Comparison of ENCODE assay signal across 1 cellular context in the genomic region with DNA sequence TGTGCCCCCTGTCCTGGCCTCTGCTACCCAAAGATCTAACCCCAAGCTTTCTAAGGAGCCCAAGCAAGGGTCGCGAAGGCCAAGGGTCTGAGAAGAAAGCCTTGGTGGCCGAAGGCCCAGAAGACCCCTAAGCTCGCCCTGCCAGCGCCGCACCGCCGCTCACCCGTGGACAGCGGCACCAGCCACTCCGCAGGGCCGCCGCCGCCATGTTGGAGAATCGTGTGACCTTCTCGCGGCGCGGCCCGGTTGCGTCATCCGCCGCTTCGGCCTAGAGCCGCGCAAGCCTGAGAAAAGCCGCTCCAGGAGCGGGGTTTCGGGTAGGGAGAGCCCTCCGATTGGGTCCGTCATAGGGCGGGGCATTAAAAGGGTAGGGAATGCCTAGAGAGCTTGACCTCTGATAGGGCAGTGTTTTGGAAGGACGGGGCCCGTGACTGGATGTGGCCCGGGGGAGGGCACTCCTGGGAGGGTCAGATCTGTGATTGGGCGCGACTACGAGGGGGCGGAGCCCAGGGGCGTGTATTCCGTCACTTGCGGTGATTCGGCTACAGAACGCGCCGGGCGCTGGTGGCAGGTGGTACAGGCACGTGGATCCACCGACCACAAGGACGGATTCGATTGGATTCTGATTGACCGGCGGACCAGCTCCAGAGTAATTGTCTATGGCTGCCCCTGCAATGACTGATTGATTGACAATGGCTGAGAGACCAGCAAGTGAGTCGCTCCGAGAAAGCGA.
TF ChIP-seq lines count a peak whose summit lies in the region.

TIMM44 (minus strand) TSS at position 223 of the 733 bp plus-strand sequence; CDS start at position 208, 15 bp downstream.

TF ChIP-seq in HepG2, 621 proteins besides CTCF, POLR2A, EP300 and RAD21 (continued from another document and continues in another):
- TF ChIP-seq BCLAF1 (IDR thresholded peaks at IDR 0.05): no peak
- TF ChIP-seq ZFYVE20 (CRISPR knock-in tag; IDR thresholded peaks at IDR 0.05; ENCODE audit: borderline replicate concordance, low read depth): 0 out of 2 replicates have a peak, but pooled peaks have one; percentile 30
- no peak for TF ChIP-seq ZNF17 (CRISPR knock-in tag; IDR thresholded peaks at IDR 0.05)
- no peak for TF ChIP-seq ZNF318 (CRISPR knock-in tag; IDR thresholded peaks at IDR 0.05)
- TF ChIP-seq RBM39 (IDR thresholded peaks at IDR 0.05; ENCODE audit: low read depth, low read length, poor library complexity, severe bottlenecking): peak; percentile 70
- peak; percentile 86 for TF ChIP-seq GABPB1 (CRISPR knock-in tag; IDR thresholded peaks at IDR 0.05)
- TF ChIP-seq, protein P1, sequence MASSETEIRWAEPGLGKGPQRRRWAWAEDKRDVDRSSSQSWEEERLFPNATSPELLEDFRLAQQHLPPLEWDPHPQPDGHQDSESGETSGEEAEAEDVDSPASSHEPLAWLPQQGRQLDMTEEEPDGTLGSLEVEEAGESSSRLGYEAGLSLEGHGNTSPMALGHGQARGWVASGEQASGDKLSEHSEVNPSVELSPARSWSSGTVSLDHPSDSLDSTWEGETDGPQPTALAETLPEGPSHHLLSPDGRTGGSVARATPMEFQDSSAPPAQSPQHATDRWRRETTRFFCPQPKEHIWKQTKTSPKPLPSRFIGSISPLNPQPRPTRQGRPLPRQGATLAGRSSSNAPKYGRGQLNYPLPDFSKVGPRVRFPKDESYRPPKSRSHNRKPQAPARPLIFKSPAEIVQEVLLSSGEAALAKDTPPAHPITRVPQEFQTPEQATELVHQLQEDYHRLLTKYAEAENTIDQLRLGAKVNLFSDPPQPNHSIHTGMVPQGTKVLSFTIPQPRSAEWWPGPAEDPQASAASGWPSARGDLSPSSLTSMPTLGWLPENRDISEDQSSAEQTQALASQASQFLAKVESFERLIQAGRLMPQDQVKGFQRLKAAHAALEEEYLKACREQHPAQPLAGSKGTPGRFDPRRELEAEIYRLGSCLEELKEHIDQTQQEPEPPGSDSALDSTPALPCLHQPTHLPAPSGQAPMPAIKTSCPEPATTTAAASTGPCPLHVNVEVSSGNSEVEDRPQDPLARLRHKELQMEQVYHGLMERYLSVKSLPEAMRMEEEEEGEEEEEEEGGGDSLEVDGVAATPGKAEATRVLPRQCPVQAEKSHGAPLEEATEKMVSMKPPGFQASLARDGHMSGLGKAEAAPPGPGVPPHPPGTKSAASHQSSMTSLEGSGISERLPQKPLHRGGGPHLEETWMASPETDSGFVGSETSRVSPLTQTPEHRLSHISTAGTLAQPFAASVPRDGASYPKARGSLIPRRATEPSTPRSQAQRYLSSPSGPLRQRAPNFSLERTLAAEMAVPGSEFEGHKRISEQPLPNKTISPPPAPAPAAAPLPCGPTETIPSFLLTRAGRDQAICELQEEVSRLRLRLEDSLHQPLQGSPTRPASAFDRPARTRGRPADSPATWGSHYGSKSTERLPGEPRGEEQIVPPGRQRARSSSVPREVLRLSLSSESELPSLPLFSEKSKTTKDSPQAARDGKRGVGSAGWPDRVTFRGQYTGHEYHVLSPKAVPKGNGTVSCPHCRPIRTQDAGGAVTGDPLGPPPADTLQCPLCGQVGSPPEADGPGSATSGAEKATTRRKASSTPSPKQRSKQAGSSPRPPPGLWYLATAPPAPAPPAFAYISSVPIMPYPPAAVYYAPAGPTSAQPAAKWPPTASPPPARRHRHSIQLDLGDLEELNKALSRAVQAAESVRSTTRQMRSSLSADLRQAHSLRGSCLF (CRISPR knock-in tag; IDR thresholded peaks at IDR 0.05; ENCODE audit: borderline replicate concordance): no peak
- no peak for TF ChIP-seq SIX1 (CRISPR knock-in tag; IDR thresholded peaks at IDR 0.05; ENCODE audit: borderline replicate concordance)
- TF ChIP-seq ZNF557 (CRISPR knock-in tag; IDR thresholded peaks at IDR 0.05): no peak
- TF ChIP-seq ZFP41 (CRISPR knock-in tag; IDR thresholded peaks at IDR 0.05; ENCODE audit: borderline replicate concordance): no peak; the same call in 1 of the 2 replicates
- no peak for TF ChIP-seq ZBTB7A (CRISPR knock-in tag; IDR thresholded peaks at IDR 0.05)
- 0 out of 2 replicates have a peak, but pooled peaks have one; percentile 32 for TF ChIP-seq ZNF451 (CRISPR knock-in tag; IDR thresholded peaks at IDR 0.05)
- no peak for TF ChIP-seq STAT5B (CRISPR knock-in tag; IDR thresholded peaks at IDR 0.05)
- TF ChIP-seq ZNF136 (CRISPR knock-in tag; IDR thresholded peaks at IDR 0.05; ENCODE audit: low read depth): no peak
- TF ChIP-seq THRA (CRISPR knock-in tag; IDR thresholded peaks at IDR 0.05; ENCODE audit: borderline replicate concordance): no peak
- no peak for TF ChIP-seq NR3C1 (CRISPR knock-in tag; IDR thresholded peaks at IDR 0.05)
- TF ChIP-seq ATF7 (IDR thresholded peaks at IDR 0.05): peak; percentile 92
- no peak for TF ChIP-seq ATF7 (CRISPR knock-in tag; IDR thresholded peaks at IDR 0.05)
- TF ChIP-seq CBX1 (IDR thresholded peaks at IDR 0.05; ENCODE audit: low read depth): no peak
- 0 out of 2 replicates have a peak, but pooled peaks have one; percentile 28 for TF ChIP-seq ZNF337 (CRISPR knock-in tag; IDR thresholded peaks at IDR 0.05; ENCODE audit: borderline replicate concordance, low read depth)
- TF ChIP-seq, protein P2, sequence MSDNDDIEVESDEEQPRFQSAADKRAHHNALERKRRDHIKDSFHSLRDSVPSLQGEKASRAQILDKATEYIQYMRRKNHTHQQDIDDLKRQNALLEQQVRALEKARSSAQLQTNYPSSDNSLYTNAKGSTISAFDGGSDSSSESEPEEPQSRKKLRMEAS (IDR thresholded peaks at IDR 0.05): peak; percentile 91
- TF ChIP-seq SAFB2 (CRISPR knock-in tag; IDR thresholded peaks at IDR 0.05; ENCODE audit: borderline replicate concordance, low read depth): no peak
- peak; percentile 97 for TF ChIP-seq PHF8 (CRISPR knock-in tag; IDR thresholded peaks at IDR 0.05)
- no peak; the same call in 1 of the 2 replicates for TF ChIP-seq PRDM4 (CRISPR knock-in tag; IDR thresholded peaks at IDR 0.05; ENCODE audit: borderline replicate concordance)
- peak; percentile 52; the same call in 1 of the 2 replicates for TF ChIP-seq ZNF564 (CRISPR knock-in tag; IDR thresholded peaks at IDR 0.05)
- no peak for TF ChIP-seq ZNF205 (CRISPR knock-in tag; IDR thresholded peaks at IDR 0.05)
- TF ChIP-seq GTF2F1 (IDR thresholded peaks at IDR 0.05; ENCODE audit: low read length): no peak; the same call in 1 of the 2 replicates
- peak; percentile 74; the same call in 1 of the 2 replicates for TF ChIP-seq ZNF274 (CRISPR knock-in tag; IDR thresholded peaks at IDR 0.05)
- TF ChIP-seq TBL1XR1 (IDR thresholded peaks at IDR 0.05; ENCODE audit: borderline replicate concordance, low read length, partially characterized antibody): no peak
- no peak for TF ChIP-seq ZKSCAN5 (CRISPR knock-in tag; IDR thresholded peaks at IDR 0.05)
- TF ChIP-seq, protein P3, sequence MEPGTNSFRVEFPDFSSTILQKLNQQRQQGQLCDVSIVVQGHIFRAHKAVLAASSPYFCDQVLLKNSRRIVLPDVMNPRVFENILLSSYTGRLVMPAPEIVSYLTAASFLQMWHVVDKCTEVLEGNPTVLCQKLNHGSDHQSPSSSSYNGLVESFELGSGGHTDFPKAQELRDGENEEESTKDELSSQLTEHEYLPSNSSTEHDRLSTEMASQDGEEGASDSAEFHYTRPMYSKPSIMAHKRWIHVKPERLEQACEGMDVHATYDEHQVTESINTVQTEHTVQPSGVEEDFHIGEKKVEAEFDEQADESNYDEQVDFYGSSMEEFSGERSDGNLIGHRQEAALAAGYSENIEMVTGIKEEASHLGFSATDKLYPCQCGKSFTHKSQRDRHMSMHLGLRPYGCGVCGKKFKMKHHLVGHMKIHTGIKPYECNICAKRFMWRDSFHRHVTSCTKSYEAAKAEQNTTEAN (CRISPR knock-in tag; conservative IDR thresholded peaks at IDR 0.05): no peak; the same call in 1 of the 2 replicates
